ENCODE assay signal across 37 cellular contexts in genomic region chr12:102344691-102345090, GRCh38.
"Had no signal": no experiment of that assay in that cellular context is flagged by ENCODE, and none has a peak within 500 bp of the region (broad histone marks: within the 10 kb centered on the region; RNA-seq: fewer than 3 reads in every experiment).

No MANE protein-coding gene starts in this region.

- H3K4me1 ChIP-seq: adrenal gland, ascending aorta, breast epithelium had no signal

- H3K36me3 ChIP-seq: adrenal gland, ascending aorta, brain microvascular endothelial cell, breast epithelium, cardiac muscle cell had no signal

- H3K4me1 Mint-ChIP-seq: activated naive CD4-positive, alpha-beta T cell treated with anti-CD3 and anti-CD28 coated beads, Interleukin-2, amount 10 ng/mL, durations not matched to agents 7 days and 5 days; activated naive CD4-positive, alpha-beta T cell treated with anti-CD3 and anti-CD28 coated beads, Interleukin-2, amount 50 U/mL, for 24 hours; activated naive CD8-positive, alpha-beta T cell treated with anti-CD3 and anti-CD28 coated beads for 36 hours; activated naive CD8-positive, alpha-beta T cell treated with anti-CD3 and anti-CD28 coated beads, Interleukin-2, amount 10 ng/mL, durations not matched to agents 7 days and 5 days; activated naive CD8-positive, alpha-beta T cell treated with anti-CD3 and anti-CD28 coated beads, Interleukin-2, amount 50 U/mL, for 24 hours; activated T-helper 17 cell treated with anti-CD3 and anti-CD28 coated beads, Interleukin-2, amount 50 U/mL, for 72 hours; brain; central memory CD8-positive, alpha-beta T cell had no signal

- DNase-seq: activated effector memory CD4-positive, alpha-beta T cell treated with Interleukin-2 at 50 U/mL for 16 hours; activated gamma-delta T cell; activated gamma-delta T cell treated with Interleukin-2 at 50 U/mL for 16 hours; activated naive CD4-positive, alpha-beta T cell; activated naive CD4-positive, alpha-beta T cell treated with anti-CD3 and anti-CD28 coated beads for 36 hours; activated naive CD4-positive, alpha-beta T cell treated with anti-CD3 and anti-CD28 coated beads, Interleukin-2, amount 10 ng/mL, durations not matched to agents 7 days and 5 days; activated naive CD4-positive, alpha-beta T cell treated with anti-CD3 and anti-CD28 coated beads, Interleukin-2, amount 50 U/mL, for 16 hours; activated naive CD4-positive, alpha-beta T cell treated with Interleukin-2 at 50 U/mL for 16 hours; activated naive CD8-positive, alpha-beta T cell treated with anti-CD3 and anti-CD28 coated beads for 36 hours; activated naive CD8-positive, alpha-beta T cell treated with anti-CD3 and anti-CD28 coated beads, Interleukin-2, amount 10 ng/mL, durations not matched to agents 7 days and 5 days; activated naive CD8-positive, alpha-beta T cell treated with anti-CD3 and anti-CD28 coated beads, Interleukin-2, amount 50 U/mL, for 24 hours; activated T-cell treated with anti-CD3 and anti-CD28 coated beads for 4 hours; activated T-cell treated with anti-CD3 and anti-CD28 coated beads, Interleukin-2, amount 50 U/mL, for 24 hours; activated T-cell treated with anti-CD3 and anti-CD28 coated beads, Interleukin-2, amount 50 U/mL, for 4 hours; activated T-cell treated with anti-CD3 and anti-CD28 coated beads, Interleukin-2, amount 50 U/mL, for 48 hours; adrenal gland; amniotic stem cell; amygdala; anterior cingulate cortex; aorta; body of pancreas; brain microvascular endothelial cell; caudate nucleus; central memory CD4-positive, alpha-beta T cell; cerebellar nuclear complex had no signal

- H3K27ac Mint-ChIP-seq: activated naive CD4-positive, alpha-beta T cell treated with anti-CD3 and anti-CD28 coated beads for 36 hours; activated naive CD4-positive, alpha-beta T cell treated with anti-CD3 and anti-CD28 coated beads, Interleukin-2, amount 10 ng/mL, durations not matched to agents 7 days and 5 days; activated naive CD4-positive, alpha-beta T cell treated with anti-CD3 and anti-CD28 coated beads, Interleukin-2, amount 50 U/mL, for 24 hours; activated naive CD8-positive, alpha-beta T cell; activated naive CD8-positive, alpha-beta T cell treated with anti-CD3 and anti-CD28 coated beads for 36 hours; activated naive CD8-positive, alpha-beta T cell treated with anti-CD3 and anti-CD28 coated beads, Interleukin-2, amount 10 ng/mL, durations not matched to agents 7 days and 5 days; activated naive CD8-positive, alpha-beta T cell treated with anti-CD3 and anti-CD28 coated beads, Interleukin-2, amount 50 U/mL, for 24 hours; activated T-cell treated with anti-CD3 and anti-CD28 coated beads, Interleukin-2, amount 50 U/mL, for 24 hours; activated T-helper 1 cell treated with anti-CD3 and anti-CD28 coated beads, Interleukin-12 subunit alpha, Interleukin-12 subunit beta, Interleukin-2, Interleukin-4 antibody, amounts not matched to agents 30 ng/mL and 10 ng/mL and 1 ng/mL, durations not matched to agents 14 hours and 24 hours and 36 hours; activated T-helper 17 cell treated with anti-CD3 and anti-CD28 coated beads, Interleukin-2, amount 50 U/mL, for 72 hours; activated T-helper 2 cell treated with anti-CD3 and anti-CD28 coated beads, Interferon-gamma antibody, Interleukin-2, Interleukin-4, amounts not matched to agents 10 μg/mL and 5 μg/mL and 100 μg/mL, durations not matched to agents 14 hours and 24 hours and 36 hours; brain had no signal

- H3K9me3 Mint-ChIP-seq: activated naive CD4-positive, alpha-beta T cell treated with anti-CD3 and anti-CD28 coated beads for 36 hours; activated naive CD4-positive, alpha-beta T cell treated with anti-CD3 and anti-CD28 coated beads, Interleukin-2, amount 10 ng/mL, durations not matched to agents 7 days and 5 days; activated naive CD4-positive, alpha-beta T cell treated with anti-CD3 and anti-CD28 coated beads, Interleukin-2, amount 50 U/mL, for 24 hours; activated naive CD8-positive, alpha-beta T cell treated with anti-CD3 and anti-CD28 coated beads for 36 hours; activated naive CD8-positive, alpha-beta T cell treated with anti-CD3 and anti-CD28 coated beads, Interleukin-2, amount 10 ng/mL, durations not matched to agents 7 days and 5 days; activated naive CD8-positive, alpha-beta T cell treated with anti-CD3 and anti-CD28 coated beads, Interleukin-2, amount 50 U/mL, for 24 hours; activated T-cell treated with anti-CD3 and anti-CD28 coated beads, Interleukin-2, amount 50 U/mL, for 4 hours; activated T-helper 2 cell treated with anti-CD3 and anti-CD28 coated beads, Interferon-gamma antibody, Interleukin-2, Interleukin-4, amounts not matched to agents 10 μg/mL and 5 μg/mL and 100 μg/mL, durations not matched to agents 14 hours and 24 hours and 36 hours had no signal

- H3K4me3 Mint-ChIP-seq: activated naive CD4-positive, alpha-beta T cell treated with anti-CD3 and anti-CD28 coated beads for 36 hours; activated naive CD4-positive, alpha-beta T cell treated with anti-CD3 and anti-CD28 coated beads, Interleukin-2, amount 10 ng/mL, durations not matched to agents 7 days and 5 days; activated naive CD4-positive, alpha-beta T cell treated with anti-CD3 and anti-CD28 coated beads, Interleukin-2, amount 50 U/mL, for 24 hours; activated naive CD8-positive, alpha-beta T cell; activated naive CD8-positive, alpha-beta T cell treated with anti-CD3 and anti-CD28 coated beads for 36 hours; activated naive CD8-positive, alpha-beta T cell treated with anti-CD3 and anti-CD28 coated beads, Interleukin-2, amount 10 ng/mL, durations not matched to agents 7 days and 5 days; activated naive CD8-positive, alpha-beta T cell treated with anti-CD3 and anti-CD28 coated beads, Interleukin-2, amount 50 U/mL, for 24 hours; activated T-cell treated with anti-CD3 and anti-CD28 coated beads, Interleukin-2, amount 50 U/mL, for 24 hours; activated T-cell treated with anti-CD3 and anti-CD28 coated beads, Interleukin-2, amount 50 U/mL, for 4 hours; activated T-helper 1 cell treated with anti-CD3 and anti-CD28 coated beads, Interleukin-12 subunit alpha, Interleukin-12 subunit beta, Interleukin-2, Interleukin-4 antibody, amounts not matched to agents 30 ng/mL and 10 ng/mL and 1 ng/mL, durations not matched to agents 14 hours and 24 hours and 36 hours; activated T-helper 17 cell treated with anti-CD3 and anti-CD28 coated beads, Interleukin-2, amount 50 U/mL, for 72 hours; brain; central memory CD8-positive, alpha-beta T cell had no signal

- ATAC-seq: activated naive CD4-positive, alpha-beta T cell treated with anti-CD3 and anti-CD28 coated beads, Interleukin-2, amount 50 U/mL, for 72 hours; activated naive CD8-positive, alpha-beta T cell treated with anti-CD3 and anti-CD28 coated beads, Interleukin-2, amount 50 U/mL, for 24 hours; activated T-cell treated with anti-CD3 and anti-CD28 coated beads, Interleukin-2, amount 50 U/mL, for 4 hours; activated T-helper 17 cell treated with anti-CD3 and anti-CD28 coated beads, Interleukin-2, amount 50 U/mL, for 72 hours; body of pancreas had no signal

- H3K27ac ChIP-seq: adrenal gland, ascending aorta, brain microvascular endothelial cell, breast epithelium, cardiac muscle cell had no signal

- H3K27me3 Mint-ChIP-seq: activated naive CD4-positive, alpha-beta T cell treated with anti-CD3 and anti-CD28 coated beads, Interleukin-2, amount 10 ng/mL, durations not matched to agents 7 days and 5 days; activated T-helper 17 cell treated with anti-CD3 and anti-CD28 coated beads, Interleukin-2, amount 50 U/mL, for 72 hours; brain had no signal

- H3K36me3 Mint-ChIP-seq: activated naive CD4-positive, alpha-beta T cell treated with anti-CD3 and anti-CD28 coated beads, Interleukin-2, amount 10 ng/mL, durations not matched to agents 7 days and 5 days; activated naive CD4-positive, alpha-beta T cell treated with anti-CD3 and anti-CD28 coated beads, Interleukin-2, amount 50 U/mL, for 24 hours; activated naive CD4-positive, alpha-beta T cell treated with anti-CD3 and anti-CD28 coated beads, Interleukin-2, amount 50 U/mL, for 72 hours; activated naive CD8-positive, alpha-beta T cell; activated naive CD8-positive, alpha-beta T cell treated with anti-CD3 and anti-CD28 coated beads for 36 hours; activated naive CD8-positive, alpha-beta T cell treated with anti-CD3 and anti-CD28 coated beads, Interleukin-2, amount 10 ng/mL, durations not matched to agents 7 days and 5 days; brain had no signal

- H3K4me3 ChIP-seq: adrenal gland, ascending aorta, body of pancreas, breast epithelium, cardiac muscle cell had no signal

- H3K27me3 ChIP-seq: adrenal gland, ascending aorta, body of pancreas, brain microvascular endothelial cell, breast epithelium, cardiac muscle cell had no signal

- FAIRE-seq: astrocyte had no signal
